1 cellular context compared by ENCODE assay signal in genomic region chr6:27812078-27812804, GRCh38.
A peak's percentile ranks its signal among the peaks of the same experiment; 100 is the strongest.
TF ChIP-seq lines count a peak whose summit lies in the region.

No MANE protein-coding gene starts in this region.

TF ChIP-seq in K562, 482 proteins besides CTCF, POLR2A, EP300 and RAD21 (continued from another document and continues in another):
- TF ChIP-seq ZBTB11 (CRISPR knock-in tag; IDR thresholded peaks at IDR 0.05) (0 out of 6 replicates have a peak, but pooled peaks of 1 of the 3 experiments have one; percentile 4), GTF2B (IDR thresholded peaks at IDR 0.05; ENCODE audit: extremely low read depth, insufficient read length) (no peak), MNT (conservative IDR thresholded peaks at IDR 0.05) (no peak), RFX7 (CRISPR knock-in tag; IDR thresholded peaks at IDR 0.05) (peak; percentile 79; the same call in 1 of the 2 replicates), SMC3 (conservative IDR thresholded peaks at IDR 0.05; ENCODE audit: insufficient read depth, low read depth, low read length) (no peak), SP1 (CRISPR knock-in tag; IDR thresholded peaks at IDR 0.05) (peak; percentile 46; the same call in 1 of the 2 replicates), ZNF174 (CRISPR knock-in tag; IDR thresholded peaks at IDR 0.05) (no peak), GABPB1 (CRISPR knock-in tag; IDR thresholded peaks at IDR 0.05) (peak; percentile 41; the same call in 1 of the 2 replicates), THRB (CRISPR knock-in tag; conservative IDR thresholded peaks at IDR 0.05) (no peak), MXI1 (IDR thresholded peaks at IDR 0.05; ENCODE audit: low read depth, low read length) (no peak), ZNF140 (CRISPR knock-in tag; IDR thresholded peaks at IDR 0.05) (no peak), KDM5B (IDR thresholded peaks at IDR 0.05; ENCODE audit: insufficient replicate concordance, low read depth, low read length) (no peak), HINFP (tag; conservative IDR thresholded peaks at IDR 0.05; ENCODE audit: low read depth) (no peak), ZNF311 (CRISPR knock-in tag; IDR thresholded peaks at IDR 0.05) (no peak), ZBTB12 (CRISPR knock-in tag; IDR thresholded peaks at IDR 0.05) (no peak), WHSC1 (IDR thresholded peaks at IDR 0.05; ENCODE audit: low read length) (no peak), ARID2 (IDR thresholded peaks at IDR 0.05) (no peak), PBX2 (CRISPR knock-in tag; IDR thresholded peaks at IDR 0.05; ENCODE audit: low read depth) (no peak), PBX2 (tag; conservative IDR thresholded peaks at IDR 0.05; ENCODE audit: low read depth) (no peak), MAFG (tag; conservative IDR thresholded peaks at IDR 0.05) (no peak), PATZ1 (CRISPR knock-in tag; IDR thresholded peaks at IDR 0.05; ENCODE audit: borderline replicate concordance) (0 out of 2 replicates have a peak, but pooled peaks have one; percentile 47), NUFIP1 (IDR thresholded peaks at IDR 0.05; ENCODE audit: partially characterized antibody) (no peak), CHAMP1 (IDR thresholded peaks at IDR 0.05) (no peak), NFATC3 (IDR thresholded peaks at IDR 0.05) (no peak; the same call in 1 of the 2 replicates), BMI1 (IDR thresholded peaks at IDR 0.05; ENCODE audit: low read length) (no peak), CREM (IDR thresholded peaks at IDR 0.05; ENCODE audit: low read depth) (no peak), RBM25 (IDR thresholded peaks at IDR 0.05; ENCODE audit: low read depth, low read length, severe bottlenecking) (no peak), MAX (CRISPR knock-in tag; IDR thresholded peaks at IDR 0.05) (no peak), OTX1 (CRISPR knock-in tag; IDR thresholded peaks at IDR 0.05) (peak; percentile 10; the same call in 1 of the 2 replicates), ZNF280B (CRISPR knock-in tag; IDR thresholded peaks at IDR 0.05) (no peak), NR0B1 (IDR thresholded peaks at IDR 0.05; ENCODE audit: partially characterized antibody) (no peak), MEF2A (IDR thresholded peaks at IDR 0.05; ENCODE audit: control insufficient read depth, low read depth, low read length) (no peak), YY1 (IDR thresholded peaks at IDR 0.05; ENCODE audit: borderline replicate concordance in 1 of 3, control insufficient read depth in 1 of 3, extremely low read depth in 1 of 3, insufficient read depth in 3 of 3, insufficient read length in 1 of 3, insufficient replicate concordance in 2 of 3, low read depth in 1 of 3, low read length in 2 of 3) (no peak), LEF1 (IDR thresholded peaks at IDR 0.05) (0 out of 2 replicates have a peak, but pooled peaks have one; percentile 13)
